24 cellular contexts compared by ENCODE assay signal in genomic region chr3:152922554-152922953, GRCh38.
"Had no signal": no experiment of that assay in that cellular context is flagged by ENCODE, and none has a peak within 500 bp of the region (broad histone marks: within the 10 kb centered on the region; RNA-seq: fewer than 3 reads in every experiment).

No MANE protein-coding gene starts in this region.

- DNase-seq: hippocampal formation; kidney; left colon; left ventricle myocardium inferior; midbrain; mucosa of descending colon; naive thymus-derived CD4-positive, alpha-beta T cell; ovary; right lobe of liver; stimulated activated CD4-positive, alpha-beta T cell treated with anti-CD3 and anti-CD28 coated beads, Interleukin-12 subunit alpha, Interleukin-12 subunit beta, amount 100 ng/mL, for 4 hours; stimulated activated CD4-positive, alpha-beta T cell treated with anti-CD3 and anti-CD28 coated beads, Interleukin-15, amount 100 ng/mL, for 24 hours; stimulated activated CD4-positive, alpha-beta T cell treated with anti-CD3 and anti-CD28 coated beads, Interleukin-2, amount 100 ng/mL, for 24 hours; stimulated activated CD4-positive, alpha-beta T cell treated with anti-CD3 and anti-CD28 coated beads, Interleukin-4, amount 100 ng/mL, for 1 hour; stimulated activated naive B cell treated with anti-CD40 and anti-IgM and Interleukin-4, amounts not matched to agents 10 μg/mL and 1 μg/mL and 100 μg/mL, for 72 hours; stimulated activated naive CD8-positive, alpha-beta T cell treated with anti-CD3 and anti-CD28 coated beads, Interleukin-15, Interleukin-2, amounts not matched to agents 100 U/mL and 50 U/mL, for 24 hours; stomach; testis; thyroid gland; transverse colon; upper lobe of left lung had no signal

- FAIRE-seq: kidney had no signal

- H3K27ac ChIP-seq: left ventricle myocardium inferior, ovary, right atrium auricular region, right lobe of liver, stomach, testis, thyroid gland, transverse colon, upper lobe of left lung, vagina had no signal

- ATAC-seq: left colon; mucosa of descending colon; naive thymus-derived CD4-positive, alpha-beta T cell; natural killer cell treated with Interleukin-12 subunit alpha and Interleukin-12 subunit beta and Interleukin-15 and Interleukin-18, amount 100 ng/mL, for 72 hours; right lobe of liver; stimulated activated naive B cell treated with anti-CD40 and anti-IgM and Interleukin-4, amounts not matched to agents 10 μg/mL and 1 μg/mL and 100 μg/mL, for 72 hours; stimulated activated naive CD8-positive, alpha-beta T cell treated with anti-CD3 and anti-CD28 coated beads, Interleukin-15, Interleukin-2, amounts not matched to agents 100 U/mL and 50 U/mL, for 24 hours had no signal

- H3K4me3 ChIP-seq: left ventricle myocardium inferior, lung, mucosa of descending colon, ovary, right atrium auricular region, right lobe of liver, stomach, testis, thyroid gland, transverse colon, upper lobe of left lung, vagina had no signal

- H3K27me3 ChIP-seq: ovary, right atrium auricular region, right lobe of liver, stomach, testis, thyroid gland, transverse colon, upper lobe of left lung, vagina had no signal

- H3K4me1 ChIP-seq: left ventricle myocardium inferior, right atrium auricular region, right lobe of liver, stomach, testis, thyroid gland, transverse colon, upper lobe of left lung, vagina had no signal

- H3K36me3 ChIP-seq: left ventricle myocardium inferior, ovary, right atrium auricular region, right lobe of liver, stomach, thyroid gland, transverse colon, upper lobe of left lung, vagina had no signal

- H3K9me3 ChIP-seq: left ventricle myocardium inferior, mucosa of descending colon, ovary, right atrium auricular region, right lobe of liver, stomach, testis, thyroid gland, transverse colon, upper lobe of left lung, vagina had no signal
